In the genomic region with DNA sequence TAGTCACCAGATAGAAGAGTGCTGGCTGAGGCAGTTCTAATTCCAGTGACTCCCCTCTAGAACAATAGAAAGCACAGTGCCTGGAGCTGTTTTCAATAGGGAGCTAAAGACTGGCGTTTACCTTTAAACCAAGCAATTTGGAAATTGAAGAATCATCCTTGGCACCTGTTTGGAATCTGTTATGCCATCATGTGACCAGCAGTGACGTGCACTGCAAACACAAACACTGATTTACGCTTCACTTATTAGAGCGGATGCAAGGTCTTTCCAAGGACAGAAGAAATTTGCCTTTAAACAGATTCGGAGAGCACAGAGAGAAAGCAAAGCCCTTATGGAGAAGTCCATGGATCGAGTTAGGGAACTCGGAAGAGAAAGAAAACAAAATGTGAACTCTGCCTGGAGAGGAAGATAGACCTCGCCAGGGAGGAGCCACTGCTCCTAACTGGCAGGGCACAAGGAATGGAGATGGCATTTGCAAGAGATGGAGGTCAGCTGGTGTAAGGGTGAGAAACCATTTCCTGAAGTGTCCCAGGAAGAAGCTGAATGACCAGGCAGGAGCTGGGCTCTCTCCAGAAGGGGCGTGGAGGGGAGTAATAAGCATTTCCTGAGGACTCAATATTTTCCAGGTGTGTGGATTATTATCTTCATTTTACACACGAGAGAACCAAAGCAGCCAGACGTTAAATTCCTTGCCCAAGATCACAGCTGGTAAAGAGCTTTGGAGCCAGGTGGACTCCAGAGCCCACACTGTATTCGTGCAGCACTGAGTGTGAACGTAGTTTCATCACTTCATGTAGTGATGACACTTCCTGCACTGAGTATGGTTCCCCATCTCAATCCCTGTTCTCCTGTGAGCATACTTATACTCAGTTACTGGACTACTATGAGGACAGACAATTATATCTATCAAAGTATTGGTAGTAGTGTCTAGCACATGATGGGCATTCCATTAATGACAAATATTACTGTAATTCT, we compare ENCODE assay signal across 1 cellular context.
TF ChIP-seq lines count a peak whose summit lies in the region.

No MANE protein-coding gene starts in this region.

TF ChIP-seq in IMR-90, 13 proteins besides CTCF, POLR2A, EP300 and RAD21:
- TF ChIP-seq RFX5 (IDR thresholded peaks at IDR 0.05; ENCODE audit: low read depth, low read length) (no peak), CEBPB (IDR thresholded peaks at IDR 0.05; ENCODE audit: low read depth, low read length) (no peak), MXI1 (IDR thresholded peaks at IDR 0.05; ENCODE audit: borderline replicate concordance, low read depth, low read length) (no peak), MAZ (IDR thresholded peaks at IDR 0.05; ENCODE audit: borderline replicate concordance, low read depth, low read length) (no peak), FOS (IDR thresholded peaks at IDR 0.05; ENCODE audit: low read depth, low read length) (no peak)
- TF ChIP-seq, protein P1, sequence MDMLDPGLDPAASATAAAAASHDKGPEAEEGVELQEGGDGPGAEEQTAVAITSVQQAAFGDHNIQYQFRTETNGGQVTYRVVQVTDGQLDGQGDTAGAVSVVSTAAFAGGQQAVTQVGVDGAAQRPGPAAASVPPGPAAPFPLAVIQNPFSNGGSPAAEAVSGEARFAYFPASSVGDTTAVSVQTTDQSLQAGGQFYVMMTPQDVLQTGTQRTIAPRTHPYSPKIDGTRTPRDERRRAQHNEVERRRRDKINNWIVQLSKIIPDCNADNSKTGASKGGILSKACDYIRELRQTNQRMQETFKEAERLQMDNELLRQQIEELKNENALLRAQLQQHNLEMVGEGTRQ (IDR thresholded peaks at IDR 0.05; ENCODE audit: low read depth, low read length) = no peak
